ENCODE assay signal across 8 cellular contexts in genomic region chr3:50350527-50351317, GRCh38. TPM values are rescaled to one million over a fixed set of nuclear protein-coding genes. Genes with fewer than 3 reads are reported as not detected.
A peak's percentile ranks its signal among the peaks of the same experiment; 100 is the strongest.
DNase-seq lines count a peak whose midpoint lies in the region; ATAC-seq and TF ChIP-seq lines count a peak whose summit lies in the region.

Gene CYB561D2 (plus strand): TSS chr3:50350862. CDS start chr3:50351434, 572 bp downstream.
Gene NPRL2 (minus strand): TSS chr3:50350775. CDS start chr3:50350652, 123 bp downstream.

- intact Hi-C loops in activated CD4-positive, alpha-beta T cell treated with anti-CD3 and anti-CD28 coated beads, Interleukin-2, amount 10 ng/mL, durations not matched to agents 24 days and 14 days (cut with micrococcal nuclease), result loop anchor here (1.0 to 2.0 kb wide), 5 partner anchors 9 to 218 kb away; partner anchors contain the start of genes HEMK1, HYAL3, NAA80 and RASSF1
- intact Hi-C loops in colonic mucosa (cut with DNase I), result no loop called here

- no peak for TF ChIP-seq CTCF in colonic mucosa (IDR thresholded peaks at IDR 0.05)

- peaks cover 40% of the 10 kb centered on the region for H3K36me3 Mint-ChIP-seq in activated CD4-positive, alpha-beta T cell treated with anti-CD3 and anti-CD28 coated beads, Interleukin-2, amount 10 ng/mL, durations not matched to agents 24 days and 14 days (ENCODE audit: low read depth)

- peak within 1 kb of the TSS; percentile 87 for H3K27ac ChIP-seq in BLaER1
- H3K27ac ChIP-seq in colonic mucosa, result peak within 1 kb of the TSS; percentile 85
- H3K27ac ChIP-seq in layer of hippocampus (ENCODE audit: low read depth, low read length), result peak within 1 kb of the TSS; percentile 99

- H4K20me1 ChIP-seq in BLaER1, result peaks cover 59% of the 10 kb centered on the region

- H3K27ac Mint-ChIP-seq in activated CD4-positive, alpha-beta T cell treated with anti-CD3 and anti-CD28 coated beads, Interleukin-2, amount 10 ng/mL, durations not matched to agents 24 days and 14 days, result peak within 1 kb of the TSS; percentile 97

- H3K9me3 ChIP-seq in BLaER1 (no peaks in the 10 kb centered on the region), colonic mucosa (no peaks in the 10 kb centered on the region)

- H3K4me1 Mint-ChIP-seq in activated CD4-positive, alpha-beta T cell treated with anti-CD3 and anti-CD28 coated beads, Interleukin-2, amount 10 ng/mL, durations not matched to agents 24 days and 14 days, result peaks cover 40% of the 10 kb centered on the region

- peak within 1 kb of the TSS; percentile 74 for H3K4me3 ChIP-seq in BLaER1
- H3K4me3 ChIP-seq in colonic mucosa, result peak within 1 kb of the TSS; percentile 59

- H3K27me3 ChIP-seq in BLaER1, result peaks cover 2% of the 10 kb centered on the region; the same call in 1 of the 2 replicates
- no peaks in the 10 kb centered on the region for H3K27me3 ChIP-seq in colonic mucosa
- no peaks in the 10 kb centered on the region for H3K27me3 ChIP-seq in layer of hippocampus (ENCODE audit: control insufficient read depth, insufficient read depth, low read length)

- ATAC-seq in GM19324 (IDR thresholded peaks at IDR 0.05; ENCODE audit: low FRiP score, unreplicated experiment) (peak; percentile 88), HG03460 (IDR thresholded peaks at IDR 0.05; ENCODE audit: unreplicated experiment) (peak; percentile 84)

- H3K9me3 Mint-ChIP-seq in activated CD4-positive, alpha-beta T cell treated with anti-CD3 and anti-CD28 coated beads, Interleukin-2, amount 10 ng/mL, durations not matched to agents 24 days and 14 days, result no peaks in the 10 kb centered on the region

- peak within 1 kb of the TSS; percentile 95 for H3K4me3 Mint-ChIP-seq in activated CD4-positive, alpha-beta T cell treated with anti-CD3 and anti-CD28 coated beads, Interleukin-2, amount 10 ng/mL, durations not matched to agents 24 days and 14 days

- no peaks in the 10 kb centered on the region for H3K27me3 Mint-ChIP-seq in activated CD4-positive, alpha-beta T cell treated with anti-CD3 and anti-CD28 coated beads, Interleukin-2, amount 10 ng/mL, durations not matched to agents 24 days and 14 days

- peaks cover 55% of the 10 kb centered on the region for H3K36me3 ChIP-seq in BLaER1
- peaks cover 8% of the 10 kb centered on the region for H3K36me3 ChIP-seq in colonic mucosa

- peak; percentile 90 for DNase-seq in NCI-H526 treated with DMSO at 0.1 percent for 48 hours (lab: John Stamatoyannopoulos, UW)
- peak; percentile 100 for DNase-seq in activated CD4-positive, alpha-beta T cell treated with anti-CD3 and anti-CD28 coated beads, Interleukin-2, amount 10 ng/mL, durations not matched to agents 24 days and 14 days
- peak; percentile 100 for DNase-seq in colonic mucosa
- DNase-seq in stimulated activated CD4-positive, alpha-beta T cell treated with anti-CD3 and anti-CD28 coated beads, Interleukin-1b, Interleukin-23, amount 100 ng/mL, for 24 hours (ENCODE audit: low read depth in 4 of 4, low spot score in 1 of 4), result peak; percentile 94 to 99 (median 98)

- peaks cover 46% of the 10 kb centered on the region for H3K4me1 ChIP-seq in BLaER1
- peaks cover 18% of the 10 kb centered on the region for H3K4me1 ChIP-seq in colonic mucosa

- peak within 1 kb of the TSS; percentile 98 for H3K4me2 ChIP-seq in BLaER1

- H3K9ac ChIP-seq in BLaER1 (peak within 1 kb of the TSS; percentile 85), colonic mucosa (ENCODE audit: low read depth in 2 of 2, low read length in 2 of 2) (peak within 1 kb of the TSS; percentile 71 to 92)

RNA-seq across cellular contexts. Expression of gene CYB561D2, which starts in this region (rescaled TPM):
- 23.9 and 27.0 TPM in 2 replicates for total RNA-seq in activated CD4-positive, alpha-beta T cell treated with anti-CD3 and anti-CD28 coated beads, Interleukin-2, amount 10 ng/mL, durations not matched to agents 24 days and 14 days
- 10 to 100 TPM; 30.9 to 46.2 TPM for total RNA-seq in colonic mucosa

RNA-seq across cellular contexts. Expression of gene NPRL2, which starts in this region (rescaled TPM):
- total RNA-seq in activated CD4-positive, alpha-beta T cell treated with anti-CD3 and anti-CD28 coated beads, Interleukin-2, amount 10 ng/mL, durations not matched to agents 24 days and 14 days, result 38.1 and 43.0 TPM in 2 replicates
- 10 to 100 TPM; 23.2 to 29.6 TPM for total RNA-seq in colonic mucosa

Comparison
In these comparisons a context has a peak if more than half of its experiments do, and no peak if none do; other contexts are left out.
1. Peak in every context shown above with its lines: DNase-seq, ATAC-seq, H3K4me3 ChIP-seq and H3K27ac ChIP-seq.